20 cellular contexts compared by ENCODE assay signal in genomic region chr17:80769936-80770625, GRCh38.
A peak's percentile ranks its signal among the peaks of the same experiment; 100 is the strongest.
DNase-seq lines count a peak whose midpoint lies in the region; ATAC-seq, FAIRE-seq and TF ChIP-seq lines count a peak whose summit lies in the region.
"Had no signal": no experiment of that assay in that cellular context is flagged by ENCODE, and none has a peak within 500 bp of the region (broad histone marks: within the 10 kb centered on the region; RNA-seq: fewer than 3 reads in every experiment).

No MANE protein-coding gene starts in this region.

- FAIRE-seq in HepG2 (lab: Jason Lieb, UNC) = no peak
- peak; percentile 44 for FAIRE-seq in urothelium cell line (lab: Jason Lieb, UNC)
- FAIRE-seq: H54, HTR-8/SVneo had no signal

- H3K9ac ChIP-seq in HepG2 (ENCODE audit: insufficient read depth, low read depth, low read length) = no peak overlapping the region

- no TSS peak for BruUV-seq in HepG2 (replicated peaks; lab: Mats Ljungman, UMichigan)

- no peaks in the 10 kb centered on the region; the same call in 1 of the 2 replicates for H4K20me1 ChIP-seq in HepG2 (ENCODE audit: insufficient read depth, low read length)

- POLR2A ChIA-PET in HepG2 (lab: Yijun Ruan, JAX) (no interaction called here), WTC11 (lab: Charles Lee) (interaction anchor here (1.0 kb wide), 1 partner anchor 10 kb away, joined by 3 read pairs; no protein-coding TSS in a partner anchor)

- H3K4me1 ChIP-seq in HepG2 (ENCODE audit: insufficient read depth, low read length) = no peaks in the 10 kb centered on the region
- no peaks in the 10 kb centered on the region for H3K4me1 ChIP-seq in right lobe of liver
- H3K4me1 ChIP-seq in esophagus squamous epithelium = peaks cover 4 to 24% (median 4%) of the 10 kb centered on the region in 3 donors

- TF ChIP-seq RAD21 in HepG2 (CRISPR knock-in tag; IDR thresholded peaks at IDR 0.05) = no peak

- no peak overlapping the region for H3K4me2 ChIP-seq in HepG2 (ENCODE audit: low read depth, low read length)
- H3K4me2 ChIP-seq: PC-9 had no signal

- no peak overlapping the region for H2AFZ ChIP-seq in HepG2 (ENCODE audit: low read length)
- H2AFZ ChIP-seq: PC-9 had no signal

- no peaks in the 10 kb centered on the region for H3K9me3 Mint-ChIP-seq in WTC11
- H3K9me3 Mint-ChIP-seq: CD4-positive, CD25-positive, alpha-beta regulatory T cell had no signal

- in situ Hi-C loops in HepG2 (cut with HindIII; ENCODE audit: extremely low pct_ligation_motif_present, low pct_unique_long_range_greater_than_20kb) = no loop called here

- no peak overlapping the region for H3K4me3 ChIP-seq in HepG2 (replicated peaks in 1 of 3; ENCODE audit: insufficient read depth in 1 of 3, low read depth in 2 of 3, low read length in 3 of 3)
- H3K4me3 ChIP-seq in right lobe of liver = no peak overlapping the region
- no peak overlapping the region for H3K4me3 ChIP-seq in esophagus squamous epithelium
- H3K4me3 ChIP-seq: PC-9, SJSA1 had no signal

- CTCF ChIA-PET in HepG2 (lab: Yijun Ruan, JAX; ENCODE audit: low intra/inter-chr PET ratio, low total read pairs) (no interaction called here), WTC11 (lab: Charles Lee) (interaction anchor here (0.8 to 1.5 kb wide), 3 partner anchors 7 to 75 kb away, joined by 4 to 5 read pairs (median 4); no protein-coding TSS in a partner anchor)

- no peaks in the 10 kb centered on the region for H3K27me3 Mint-ChIP-seq in WTC11 (ENCODE audit: low read depth)
- H3K27me3 Mint-ChIP-seq: B cell; CD4-positive, CD25-positive, alpha-beta regulatory T cell had no signal

- peaks cover 9% of the 10 kb centered on the region for H3K4me1 Mint-ChIP-seq in WTC11

- intact Hi-C loops in HepG2 (cut with micrococcal nuclease; ENCODE audit: unreplicated experiment) (no loop called here), right lobe of liver (cut with DNase I) (no loop called here), esophagus squamous epithelium (cut with DNase I) (no loop called here)

- H3K27ac Mint-ChIP-seq in WTC11 = peak overlapping the region; percentile 84
- H3K27ac Mint-ChIP-seq: B cell had no signal

- DNase-seq in HepG2 (ENCODE audit: low spot score) = no peak
- no peak for DNase-seq in right lobe of liver
- DNase-seq in WTC11 (ENCODE audit: low spot score) = no peak
- DNase-seq in mesenteric fat pad (ENCODE audit: low spot score) = peak; percentile 89
- no peak for DNase-seq in urothelium cell line (ENCODE audit: low spot score)
- no peak for DNase-seq in esophagus squamous epithelium (lab: John Stamatoyannopoulos, UW)
- DNase-seq: CD4-positive, CD25-positive, alpha-beta regulatory T cell; MV-4-11; NCI-H1417; NCI-H187 treated with DMSO at 0.1 percent for 48 hours; NCI-H2171 treated with DMSO at 0.1 percent for 48 hours; NCI-H748 treated with DMSO at 0.1 percent for 48 hours; PC-9 had no signal

- H3K27ac ChIP-seq in HepG2 (ENCODE audit: extremely low read length, insufficient read depth, low read length) = no peak overlapping the region
- H3K27ac ChIP-seq in right lobe of liver = no peak overlapping the region
- no peak overlapping the region for H3K27ac ChIP-seq in esophagus squamous epithelium
- H3K27ac ChIP-seq: HL-60, PC-9, SJSA1 had no signal

- ATAC-seq in HepG2 = no peak
- no peak for ATAC-seq in right lobe of liver
- ATAC-seq in WTC11 = no peak
- no peak for ATAC-seq in HG03460 (IDR thresholded peaks at IDR 0.05; ENCODE audit: unreplicated experiment)
- no peak for ATAC-seq in HG03457 (IDR thresholded peaks at IDR 0.05; ENCODE audit: unreplicated experiment)

- no peaks in the 10 kb centered on the region for H3K9me3 ChIP-seq in HepG2 (ENCODE audit: low read length)
- no peaks in the 10 kb centered on the region for H3K9me3 ChIP-seq in right lobe of liver
- H3K9me3 ChIP-seq in esophagus squamous epithelium = no peaks in the 10 kb centered on the region
- H3K9me3 ChIP-seq: SJSA1 had no signal

- peaks cover 14 to 52% of the 10 kb centered on the region in 2 experiments for H3K36me3 ChIP-seq in HepG2 (replicated peaks in 1 of 2; ENCODE audit: control insufficient read depth in 1 of 2, insufficient read depth in 2 of 2, low read length in 2 of 2)
- peaks cover 0 to 2% (median 0%) of the 10 kb centered on the region in 4 donors for H3K36me3 ChIP-seq in right lobe of liver
- H3K36me3 ChIP-seq in esophagus squamous epithelium = peaks cover 0 to 33% (median 0%) of the 10 kb centered on the region in 3 donors

- no peaks in the 10 kb centered on the region for H3K36me3 Mint-ChIP-seq in WTC11

- 96% methylated on average over 18 of the region's 19 CpGs for WGBS in HepG2 (ENCODE audit: low lambda C conversion rate)
- WGBS in right lobe of liver (ENCODE audit: insufficient coverage, low coverage, low lambda C conversion rate, missing lambda C conversion rate) = 95% methylated on average over 4 of the region's 19 CpGs
- 89 to 94% methylated on average over 9 to 17 of the region's 19 CpGs for WGBS in esophagus squamous epithelium, 2 donors

- no peak for TF ChIP-seq EP300 in HepG2 (IDR thresholded peaks at IDR 0.05; ENCODE audit: low read depth in 2 of 2, low read length in 2 of 2)
- TF ChIP-seq EP300 in HepG2 (CRISPR knock-in tag; IDR thresholded peaks at IDR 0.05; ENCODE audit: borderline replicate concordance) = no peak

- TF ChIP-seq CTCF in HepG2 (CRISPR knock-in tag; IDR thresholded peaks at IDR 0.05) = no peak
- TF ChIP-seq CTCF in right lobe of liver (IDR thresholded peaks at IDR 0.05) = no peak
- no peak for TF ChIP-seq CTCF in WTC11 (IDR thresholded peaks at IDR 0.05)
- TF ChIP-seq CTCF in esophagus squamous epithelium (IDR thresholded peaks at IDR 0.05) = no peak

- TF ChIP-seq POLR2A in HepG2 (IDR thresholded peaks at IDR 0.05; ENCODE audit: insufficient read depth in 1 of 2, low read depth in 2 of 2, low read length in 2 of 2) = no peak
- no peak for TF ChIP-seq POLR2A in right lobe of liver (IDR thresholded peaks at IDR 0.05)
- TF ChIP-seq POLR2A in esophagus squamous epithelium (IDR thresholded peaks at IDR 0.05) = no peak

- H3K27me3 ChIP-seq in HepG2 (ENCODE audit: control insufficient read depth in 1 of 2, insufficient read depth in 2 of 2, low read length in 2 of 2) = no peaks in the 10 kb centered on the region
- H3K27me3 ChIP-seq in right lobe of liver = no peaks in the 10 kb centered on the region
- H3K27me3 ChIP-seq in esophagus squamous epithelium = no peaks in the 10 kb centered on the region
- H3K27me3 ChIP-seq: SJSA1 had no signal

- H3K4me3 Mint-ChIP-seq in WTC11 = no peak overlapping the region
- H3K4me3 Mint-ChIP-seq: B cell had no signal

- no peaks in the 10 kb centered on the region for H3K79me2 ChIP-seq in HepG2 (ENCODE audit: insufficient read depth, low read length)

TF ChIP-seq in HepG2, 621 proteins besides CTCF, POLR2A, EP300 and RAD21:
- TF ChIP-seq RBM22 (optimal IDR thresholded peaks at IDR 0.05; ENCODE audit: low read length) = peak; percentile 34
- no peak for TF ChIP-seq ZNF781 (CRISPR knock-in tag; IDR thresholded peaks at IDR 0.05; ENCODE audit: borderline replicate concordance, not compliant biosample characterization)

TF ChIP-seq in WTC11, 78 proteins besides CTCF, POLR2A, EP300 and RAD21 (continues in another document):
- TF ChIP-seq MLX (CRISPR knock-in tag; IDR thresholded peaks at IDR 0.05) = no peak
- TF ChIP-seq JUN (CRISPR knock-in tag; IDR thresholded peaks at IDR 0.05) = no peak
- TF ChIP-seq, protein P1, sequence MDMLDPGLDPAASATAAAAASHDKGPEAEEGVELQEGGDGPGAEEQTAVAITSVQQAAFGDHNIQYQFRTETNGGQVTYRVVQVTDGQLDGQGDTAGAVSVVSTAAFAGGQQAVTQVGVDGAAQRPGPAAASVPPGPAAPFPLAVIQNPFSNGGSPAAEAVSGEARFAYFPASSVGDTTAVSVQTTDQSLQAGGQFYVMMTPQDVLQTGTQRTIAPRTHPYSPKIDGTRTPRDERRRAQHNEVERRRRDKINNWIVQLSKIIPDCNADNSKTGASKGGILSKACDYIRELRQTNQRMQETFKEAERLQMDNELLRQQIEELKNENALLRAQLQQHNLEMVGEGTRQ (CRISPR knock-in tag; IDR thresholded peaks at IDR 0.05) = no peak
- TF ChIP-seq IRF1 (CRISPR knock-in tag; IDR thresholded peaks at IDR 0.05) = no peak
- no peak for TF ChIP-seq ETV6 (CRISPR knock-in tag; IDR thresholded peaks at IDR 0.05)
- no peak for TF ChIP-seq ZNF317 (CRISPR knock-in tag; IDR thresholded peaks at IDR 0.05; ENCODE audit: borderline replicate concordance, low read depth)
- TF ChIP-seq ZNF423 (CRISPR knock-in tag; IDR thresholded peaks at IDR 0.05) = no peak
- no peak for TF ChIP-seq TEAD1 (CRISPR knock-in tag; IDR thresholded peaks at IDR 0.05)
- TF ChIP-seq, protein P2, sequence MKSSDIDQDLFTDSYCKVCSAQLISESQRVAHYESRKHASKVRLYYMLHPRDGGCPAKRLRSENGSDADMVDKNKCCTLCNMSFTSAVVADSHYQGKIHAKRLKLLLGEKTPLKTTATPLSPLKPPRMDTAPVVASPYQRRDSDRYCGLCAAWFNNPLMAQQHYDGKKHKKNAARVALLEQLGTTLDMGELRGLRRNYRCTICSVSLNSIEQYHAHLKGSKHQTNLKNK (CRISPR knock-in tag; IDR thresholded peaks at IDR 0.05) = no peak
- TF ChIP-seq TCF7 (CRISPR knock-in tag; IDR thresholded peaks at IDR 0.05; ENCODE audit: low read depth) = no peak
- TF ChIP-seq ATF1 (CRISPR knock-in tag; IDR thresholded peaks at IDR 0.05) = no peak
- TF ChIP-seq RELA (CRISPR knock-in tag; IDR thresholded peaks at IDR 0.05; ENCODE audit: borderline replicate concordance) = no peak
- no peak for TF ChIP-seq TP53 (CRISPR knock-in tag; IDR thresholded peaks at IDR 0.05)
- no peak for TF ChIP-seq JAZF1 (CRISPR knock-in tag; IDR thresholded peaks at IDR 0.05)
- no peak for TF ChIP-seq CREB1 (CRISPR knock-in tag; IDR thresholded peaks at IDR 0.05)
- TF ChIP-seq FOXJ3 (CRISPR knock-in tag; IDR thresholded peaks at IDR 0.05; ENCODE audit: borderline replicate concordance) = no peak
